Comparison of ENCODE assay signal across 1 cellular context in the genomic region with DNA sequence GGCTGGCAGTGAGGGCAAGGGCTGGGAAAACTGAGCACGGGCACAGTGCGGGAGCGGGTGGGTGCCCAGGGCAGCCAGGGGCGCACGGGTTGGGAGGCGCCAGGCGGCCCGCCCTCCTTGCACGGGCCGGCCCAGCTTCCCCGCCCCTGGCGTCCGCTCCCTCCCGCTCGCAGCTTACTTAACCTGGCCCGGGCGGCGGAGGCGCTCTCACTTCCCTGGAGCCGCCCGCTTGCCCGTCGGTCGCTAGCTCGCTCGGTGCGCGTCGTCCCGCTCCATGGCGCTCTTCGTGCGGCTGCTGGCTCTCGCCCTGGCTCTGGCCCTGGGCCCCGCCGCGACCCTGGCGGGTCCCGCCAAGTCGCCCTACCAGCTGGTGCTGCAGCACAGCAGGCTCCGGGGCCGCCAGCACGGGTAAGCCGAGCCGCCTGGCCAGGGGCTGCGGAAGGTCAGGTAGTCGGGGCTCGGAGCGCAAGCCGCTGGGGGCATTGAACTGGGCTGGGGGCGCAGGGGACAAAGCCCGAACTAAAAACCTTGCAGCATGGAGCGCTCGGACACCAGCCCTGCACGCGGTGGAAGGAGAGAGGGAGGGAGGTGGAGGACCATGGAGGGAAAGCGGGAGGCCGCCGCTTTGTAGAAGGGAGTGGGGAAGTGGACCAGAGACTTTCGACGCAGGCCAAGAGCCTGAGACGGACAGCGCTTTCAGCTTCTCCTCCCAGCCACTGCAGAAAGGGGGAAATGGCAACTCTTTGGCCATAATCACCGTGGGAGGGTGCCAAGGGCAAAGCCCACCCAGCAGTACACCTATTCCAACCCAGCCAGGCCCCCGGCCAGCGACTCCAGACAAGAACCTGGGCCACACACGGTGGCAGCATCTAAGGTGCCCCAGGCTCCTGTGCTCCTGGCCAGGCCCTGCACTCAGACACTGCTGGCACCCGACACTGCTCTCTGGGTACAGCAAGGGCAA.
A peak's percentile ranks its signal among the peaks of the same experiment; 100 is the strongest.
TF ChIP-seq lines count a peak whose summit lies in the region.

TGFBI (plus strand) TSS at position 207 of the 961 bp plus-strand sequence; CDS start at position 275, 68 bp downstream.

TF ChIP-seq in HepG2, 621 proteins besides CTCF, POLR2A, EP300 and RAD21 (continued from another document and continues in another):
- TF ChIP-seq ZNF510 (CRISPR knock-in tag; IDR thresholded peaks at IDR 0.05; ENCODE audit: low read depth) (no peak), ZNF282 (IDR thresholded peaks at IDR 0.05; ENCODE audit: partially characterized antibody) (no peak), SP5 (CRISPR knock-in tag; IDR thresholded peaks at IDR 0.05; ENCODE audit: borderline replicate concordance, low read depth) (peak; percentile 90), ZFP82 (CRISPR knock-in tag; IDR thresholded peaks at IDR 0.05; ENCODE audit: borderline replicate concordance) (peak; percentile 75; the same call in 1 of the 2 replicates), ATF7-NPFF (CRISPR knock-in tag; IDR thresholded peaks at IDR 0.05; ENCODE audit: low read depth) (peak; percentile 55; the same call in 1 of the 2 replicates), SIX1 (CRISPR knock-in tag; IDR thresholded peaks at IDR 0.05; ENCODE audit: borderline replicate concordance) (no peak), PRDM4 (CRISPR knock-in tag; IDR thresholded peaks at IDR 0.05; ENCODE audit: borderline replicate concordance) (no peak), ELK4 (CRISPR knock-in tag; IDR thresholded peaks at IDR 0.05; ENCODE audit: borderline replicate concordance) (no peak), JUND (CRISPR knock-in tag; IDR thresholded peaks at IDR 0.05) (0 out of 2 replicates have a peak, but pooled peaks have one; percentile 48), ZSCAN31 (CRISPR knock-in tag; IDR thresholded peaks at IDR 0.05; ENCODE audit: low read depth) (peak; percentile 81; the same call in 1 of the 2 replicates), AGO1 (IDR thresholded peaks at IDR 0.05; ENCODE audit: low read depth, low read length, poor library complexity, severe bottlenecking) (no peak), PRPF4 (IDR thresholded peaks at IDR 0.05; ENCODE audit: low read depth, low read length, poor library complexity, severe bottlenecking) (no peak), ZNF235 (CRISPR knock-in tag; IDR thresholded peaks at IDR 0.05; ENCODE audit: borderline replicate concordance) (no peak), AGO2 (optimal IDR thresholded peaks at IDR 0.05; ENCODE audit: low read depth, low read length) (peak; percentile 69), SSRP1 (CRISPR knock-in tag; IDR thresholded peaks at IDR 0.05) (no peak), ZNF501 (CRISPR knock-in tag; IDR thresholded peaks at IDR 0.05) (peak; percentile 51; the same call in 1 of the 2 replicates), ZBTB7B (CRISPR knock-in tag; IDR thresholded peaks at IDR 0.05) (peak; percentile 41; the same call in 1 of the 2 replicates), CSRNP2 (CRISPR knock-in tag; conservative IDR thresholded peaks at IDR 0.05; ENCODE audit: low read depth) (no peak), RFXAP (CRISPR knock-in tag; IDR thresholded peaks at IDR 0.05; ENCODE audit: borderline replicate concordance) (peak; percentile 52; the same call in 1 of the 2 replicates), ZSCAN25 (CRISPR knock-in tag; IDR thresholded peaks at IDR 0.05) (peak; percentile 21; the same call in 1 of the 2 replicates), ZNF841 (CRISPR knock-in tag; IDR thresholded peaks at IDR 0.05; ENCODE audit: borderline replicate concordance) (no peak), MAFG (CRISPR knock-in tag; IDR thresholded peaks at IDR 0.05) (no peak), GLMP (CRISPR knock-in tag; IDR thresholded peaks at IDR 0.05; ENCODE audit: borderline replicate concordance) (no peak), ZNF382 (CRISPR knock-in tag; IDR thresholded peaks at IDR 0.05; ENCODE audit: borderline replicate concordance) (no peak), ZNF660 (CRISPR knock-in tag; IDR thresholded peaks at IDR 0.05; ENCODE audit: borderline replicate concordance, low read depth) (no peak), ZNF572 (CRISPR knock-in tag; IDR thresholded peaks at IDR 0.05) (peak; percentile 83; the same call in 1 of the 2 replicates), SCMH1 (CRISPR knock-in tag; IDR thresholded peaks at IDR 0.05; ENCODE audit: borderline replicate concordance) (no peak), HMG20A (CRISPR knock-in tag; IDR thresholded peaks at IDR 0.05; ENCODE audit: borderline replicate concordance) (no peak), SIN3A (IDR thresholded peaks at IDR 0.05; ENCODE audit: borderline replicate concordance, low read depth, low read length) (no peak), ISX (CRISPR knock-in tag; conservative IDR thresholded peaks at IDR 0.05) (0 out of 2 replicates have a peak, but pooled peaks have one; percentile 24), REPIN1 (CRISPR knock-in tag; IDR thresholded peaks at IDR 0.05; ENCODE audit: borderline replicate concordance, low read depth) (peak; percentile 95), KLF16 (CRISPR knock-in tag; IDR thresholded peaks at IDR 0.05) (peak in 1 of 2 experiments; percentile 84; a peak in 2 of 4 replicates), DNMT1 (CRISPR knock-in tag; IDR thresholded peaks at IDR 0.05) (0 out of 2 replicates have a peak, but pooled peaks have one; percentile 56), TOE1 (CRISPR knock-in tag; IDR thresholded peaks at IDR 0.05) (no peak), ZNF710 (CRISPR knock-in tag; IDR thresholded peaks at IDR 0.05; ENCODE audit: borderline replicate concordance) (peak; percentile 82), BORCS8-MEF2B (CRISPR knock-in tag; IDR thresholded peaks at IDR 0.05) (peak; percentile 96), KAT2B (IDR thresholded peaks at IDR 0.05; ENCODE audit: borderline replicate concordance, low read depth, low read length) (no peak)
- TF ChIP-seq, protein P1, sequence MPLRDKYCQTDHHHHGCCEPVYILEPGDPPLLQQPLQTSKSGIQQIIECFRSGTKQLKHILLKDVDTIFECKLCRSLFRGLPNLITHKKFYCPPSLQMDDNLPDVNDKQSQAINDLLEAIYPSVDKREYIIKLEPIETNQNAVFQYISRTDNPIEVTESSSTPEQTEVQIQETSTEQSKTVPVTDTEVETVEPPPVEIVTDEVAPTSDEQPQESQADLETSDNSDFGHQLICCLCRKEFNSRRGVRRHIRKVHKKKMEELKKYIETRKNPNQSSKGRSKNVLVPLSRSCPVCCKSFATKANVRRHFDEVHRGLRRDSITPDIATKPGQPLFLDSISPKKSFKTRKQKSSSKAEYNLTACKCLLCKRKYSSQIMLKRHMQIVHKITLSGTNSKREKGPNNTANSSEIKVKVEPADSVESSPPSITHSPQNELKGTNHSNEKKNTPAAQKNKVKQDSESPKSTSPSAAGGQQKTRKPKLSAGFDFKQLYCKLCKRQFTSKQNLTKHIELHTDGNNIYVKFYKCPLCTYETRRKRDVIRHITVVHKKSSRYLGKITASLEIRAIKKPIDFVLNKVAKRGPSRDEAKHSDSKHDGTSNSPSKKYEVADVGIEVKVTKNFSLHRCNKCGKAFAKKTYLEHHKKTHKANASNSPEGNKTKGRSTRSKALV (CRISPR knock-in tag; IDR thresholded peaks at IDR 0.05): peak; percentile 98
- TF ChIP-seq, protein P2, sequence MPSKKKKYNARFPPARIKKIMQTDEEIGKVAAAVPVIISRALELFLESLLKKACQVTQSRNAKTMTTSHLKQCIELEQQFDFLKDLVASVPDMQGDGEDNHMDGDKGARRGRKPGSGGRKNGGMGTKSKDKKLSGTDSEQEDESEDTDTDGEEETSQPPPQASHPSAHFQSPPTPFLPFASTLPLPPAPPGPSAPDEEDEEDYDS (CRISPR knock-in tag; IDR thresholded peaks at IDR 0.05): peak; percentile 95
- TF ChIP-seq, protein P3, sequence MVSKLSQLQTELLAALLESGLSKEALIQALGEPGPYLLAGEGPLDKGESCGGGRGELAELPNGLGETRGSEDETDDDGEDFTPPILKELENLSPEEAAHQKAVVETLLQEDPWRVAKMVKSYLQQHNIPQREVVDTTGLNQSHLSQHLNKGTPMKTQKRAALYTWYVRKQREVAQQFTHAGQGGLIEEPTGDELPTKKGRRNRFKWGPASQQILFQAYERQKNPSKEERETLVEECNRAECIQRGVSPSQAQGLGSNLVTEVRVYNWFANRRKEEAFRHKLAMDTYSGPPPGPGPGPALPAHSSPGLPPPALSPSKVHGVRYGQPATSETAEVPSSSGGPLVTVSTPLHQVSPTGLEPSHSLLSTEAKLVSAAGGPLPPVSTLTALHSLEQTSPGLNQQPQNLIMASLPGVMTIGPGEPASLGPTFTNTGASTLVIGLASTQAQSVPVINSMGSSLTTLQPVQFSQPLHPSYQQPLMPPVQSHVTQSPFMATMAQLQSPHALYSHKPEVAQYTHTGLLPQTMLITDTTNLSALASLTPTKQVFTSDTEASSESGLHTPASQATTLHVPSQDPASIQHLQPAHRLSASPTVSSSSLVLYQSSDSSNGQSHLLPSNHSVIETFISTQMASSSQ (IDR thresholded peaks at IDR 0.05; ENCODE audit: low read depth): no peak
- TF ChIP-seq, protein P3 (CRISPR knock-in tag; IDR thresholded peaks at IDR 0.05; ENCODE audit: borderline replicate concordance): peak; percentile 63; the same call in 1 of the 2 replicates
